In the genomic region with DNA sequence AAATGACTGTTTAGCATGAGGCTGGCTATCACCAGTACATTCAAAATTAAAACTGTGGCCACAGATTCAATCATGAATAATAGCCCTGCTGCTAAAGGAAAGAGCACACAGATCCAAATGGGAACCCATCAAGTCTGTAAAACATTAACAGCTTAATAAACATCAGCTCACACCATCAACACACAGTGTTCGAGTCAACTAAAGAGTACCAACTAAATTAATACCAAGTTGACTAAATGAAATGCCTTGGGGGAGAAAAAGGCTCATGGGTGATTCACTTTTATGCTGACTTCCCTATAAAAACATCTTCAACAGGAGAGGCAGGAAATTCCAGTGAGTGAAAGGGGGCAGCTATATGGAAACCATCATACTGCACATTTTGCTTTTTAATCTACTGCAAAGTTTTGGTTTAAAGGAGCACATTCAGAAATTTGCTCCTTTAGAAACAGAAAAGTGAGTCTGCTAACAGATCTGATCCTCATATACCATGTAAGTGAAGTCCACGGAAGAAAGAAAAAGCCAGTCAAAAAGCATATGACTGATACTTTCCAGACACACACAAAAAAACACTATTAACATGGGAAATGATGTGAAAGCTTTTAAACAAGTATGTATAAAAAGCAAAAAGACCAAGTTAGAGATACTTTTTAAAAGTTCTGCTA, we compare ENCODE assay signal across 12 cellular contexts. TPM values are rescaled to one million over a fixed set of nuclear protein-coding genes. Genes with fewer than 3 reads are reported as not detected.
DNase-seq lines count a peak whose midpoint lies in the region; ATAC-seq and TF ChIP-seq lines count a peak whose summit lies in the region.
"Had no signal": no experiment of that assay in that cellular context is flagged by ENCODE, and none has a peak within 500 bp of the region (broad histone marks: within the 10 kb centered on the region; RNA-seq: fewer than 3 reads in every experiment).

No MANE protein-coding gene starts in this region.

- H3K23ac ChIP-seq in trophoblast cell (ENCODE audit: low read length), result no peak overlapping the region

- no peak overlapping the region for H2BK5ac ChIP-seq in trophoblast cell (ENCODE audit: low read depth, low read length, poor library complexity)

- H2BK12ac ChIP-seq in trophoblast cell (ENCODE audit: low read length), result no peak overlapping the region

- no peak overlapping the region for H3K4me3 ChIP-seq in foreskin fibroblast (ENCODE audit: low read depth in 1 of 2, low read length in 2 of 2)
- H3K4me3 ChIP-seq in trophoblast cell (ENCODE audit: low read depth, low read length), result no peak overlapping the region
- H3K4me3 ChIP-seq: gastrocnemius medialis, sigmoid colon had no signal

- no CpG with 5 or more reads among the region's 2 CpGs for WGBS in trophoblast cell (ENCODE audit: extremely low coverage, insufficient coverage, insufficient read length)

- no peak overlapping the region for H2BK120ac ChIP-seq in trophoblast cell (ENCODE audit: insufficient read depth, low read length, poor library complexity)

- H3K27ac ChIP-seq in trophoblast cell (ENCODE audit: low read depth, low read length), result no peak overlapping the region
- H3K27ac ChIP-seq: gastrocnemius medialis, sigmoid colon had no signal

- H3K9me3 ChIP-seq in trophoblast cell (ENCODE audit: insufficient read depth, low read depth, low read length), result no peaks in the 10 kb centered on the region
- H3K9me3 ChIP-seq: gastrocnemius medialis, sigmoid colon had no signal

- no peak overlapping the region for H2AK5ac ChIP-seq in trophoblast cell (ENCODE audit: low read length)

- no peaks in the 10 kb centered on the region for H3K36me3 ChIP-seq in trophoblast cell (ENCODE audit: control insufficient read depth in 1 of 2, insufficient read depth in 2 of 2, low read length in 2 of 2)
- H3K36me3 ChIP-seq: gastrocnemius medialis, sigmoid colon had no signal

- H3K4me2 ChIP-seq in trophoblast cell (ENCODE audit: low read length), result no peak overlapping the region

- no peak overlapping the region for H4K12ac ChIP-seq in trophoblast cell (ENCODE audit: low read depth, low read length)

- peaks cover 0 to 2% of the 10 kb centered on the region in 2 experiments for H3K4me1 ChIP-seq in trophoblast cell (ENCODE audit: control insufficient read depth in 1 of 2, insufficient read depth in 2 of 2, low read length in 2 of 2)

- H3K4ac ChIP-seq in trophoblast cell (ENCODE audit: low read depth, low read length), result peak overlapping the region; percentile 14

- H2AFZ ChIP-seq in trophoblast cell (ENCODE audit: insufficient read depth, low read length, poor library complexity), result no peak overlapping the region

- no peak overlapping the region for H3K9ac ChIP-seq in trophoblast cell (ENCODE audit: low read length)

- ATAC-seq in SK-N-SH treated with all-trans-retinoic acid at 6 μM for 48 hours, result peak; percentile 85
- ATAC-seq in GM19351 (IDR thresholded peaks at IDR 0.05; ENCODE audit: unreplicated experiment), result no peak
- ATAC-seq: gastrocnemius medialis had no signal

- peak; percentile 80 for DNase-seq in ELR (ENCODE audit: low read depth)
- peak; percentile 48 to 73 for DNase-seq in foreskin fibroblast
- no peak for DNase-seq in trophoblast cell
- no peak for DNase-seq in pons (ENCODE audit: low spot score)
- no peak for DNase-seq in NCI-H1417 treated with DMSO at 0.1 percent for 48 hours (lab: John Stamatoyannopoulos, UW)
- no peak for DNase-seq in T-helper 2 cell
- DNase-seq: DMS153, gastrocnemius medialis, NCI-H187, sigmoid colon had no signal

- H3K27me3 ChIP-seq in trophoblast cell (ENCODE audit: insufficient read depth, low read length), result no peaks in the 10 kb centered on the region
- H3K27me3 ChIP-seq: gastrocnemius medialis, sigmoid colon had no signal

- H3K79me1 ChIP-seq in trophoblast cell (ENCODE audit: low read length), result no peaks in the 10 kb centered on the region

- H3K79me2 ChIP-seq in trophoblast cell (ENCODE audit: control insufficient read depth, insufficient read depth, low read length, poor library complexity), result peaks cover 3% of the 10 kb centered on the region

- H4K91ac ChIP-seq in trophoblast cell (ENCODE audit: low read depth, low read length), result no peak overlapping the region

- H3K18ac ChIP-seq in trophoblast cell (ENCODE audit: low read length), result no peak overlapping the region

- no peak for TF ChIP-seq CTCF in foreskin fibroblast (IDR thresholded peaks at IDR 0.05; ENCODE audit: low read depth, low read length)

- H4K8ac ChIP-seq in trophoblast cell (ENCODE audit: low read depth, low read length), result no peak overlapping the region

- no peak overlapping the region for H3K14ac ChIP-seq in trophoblast cell (ENCODE audit: low read length)

TF ChIP-seq in SK-N-SH treated with all-trans-retinoic acid at 6 μM for 48 hours, 23 proteins besides CTCF, POLR2A, EP300 and RAD21:
- TF ChIP-seq ESRRG (CRISPR knock-in tag; IDR thresholded peaks at IDR 0.05), result no peak
TF ChIP-seq in SK-N-SH treated with all-trans-retinoic acid at 6 μM for 48 hours: peak in this region for 0.

RNA-seq across cellular contexts. Expression of a gene that starts 16.3 kb away (rescaled TPM):
- 56.6 and 59.1 TPM in 2 replicates for polyA plus RNA-seq in trophoblast cell (2013)

RNA-seq across cellular contexts. Expression of a gene that starts 50.3 kb away (rescaled TPM):
- 15.4 and 15.9 TPM in 2 replicates for polyA plus RNA-seq in trophoblast cell (2013)

Comparison
In these comparisons a context has a peak if more than half of its experiments do, and no peak if none do; other contexts are left out.
1. DNase-seq: peak in ELR (single experiment) and foreskin fibroblast (2 of 2); none in trophoblast cell (0 of 2), pons (single experiment), NCI-H1417 treated with DMSO at 0.1 percent for 48 hours (single experiment) and T-helper 2 cell (0 of 5).